Comparison of ENCODE assay signal across 17 cellular contexts in genomic region chr2:37874470-37874869, GRCh38. TPM values are rescaled to one million over a fixed set of nuclear protein-coding genes. Genes with fewer than 3 reads are reported as not detected.
DNase-seq lines count a peak whose midpoint lies in the region; ATAC-seq, FAIRE-seq and TF ChIP-seq lines count a peak whose summit lies in the region.
"Had no signal": no experiment of that assay in that cellular context is flagged by ENCODE, and none has a peak within 500 bp of the region (broad histone marks: within the 10 kb centered on the region; RNA-seq: fewer than 3 reads in every experiment).

No MANE protein-coding gene starts in this region.

- WGBS in GM12878 (ENCODE audit: insufficient coverage, insufficient replicate concordance, low lambda C conversion rate, missing lambda C conversion rate): 21% methylated on average over 7 of the region's 7 CpGs

- in situ Hi-C loops in GM12878 (cut with MboI): loop anchor here (5.0 kb wide), 1 partner anchor 477 kb away; no protein-coding TSS in a partner anchor

- intact Hi-C loops in activated CD4-positive, alpha-beta T cell treated with anti-CD3 and anti-CD28 coated beads, Interleukin-2, amount 10 ng/mL, durations not matched to agents 24 days and 14 days (cut with micrococcal nuclease): loop anchor here (5.0 to 10.0 kb wide), 3 partner anchors 160 to 640 kb away; partner anchors contain the start of genes CDC42EP3, CEBPZ and NDUFAF7
- intact Hi-C loops in GM12878 (cut with micrococcal nuclease; ENCODE audit: unreplicated experiment): loop anchor here (2.0 kb wide), 1 partner anchor 22 kb away; no protein-coding TSS in a partner anchor
- intact Hi-C loops in activated CD4-positive, alpha-beta memory T cell treated with anti-CD3 and anti-CD28 coated beads for 36 hours (cut with micrococcal nuclease): loop anchor here (5.0 to 10.0 kb wide), 3 partner anchors 192 to 790 kb away; partner anchors contain the start of genes EIF2AK2, GPATCH11 and HEATR5B

- peak in 1 of 2 experiments; percentile 49; a peak in 2 of 4 replicates for TF ChIP-seq EP300 in GM12878 (IDR thresholded peaks at IDR 0.05; ENCODE audit: borderline replicate concordance in 1 of 2, control insufficient read depth in 1 of 2, low read depth in 2 of 2, low read length in 2 of 2)

- peaks cover 2% of the 10 kb centered on the region for H3K27me3 Mint-ChIP-seq in activated CD4-positive, alpha-beta T cell treated with anti-CD3 and anti-CD28 coated beads, Interleukin-2, amount 10 ng/mL, durations not matched to agents 24 days and 14 days
- H3K27me3 Mint-ChIP-seq in activated CD4-positive, alpha-beta memory T cell treated with anti-CD3 and anti-CD28 coated beads for 36 hours: no peaks in the 10 kb centered on the region
- H3K27me3 Mint-ChIP-seq: activated naive CD8-positive, alpha-beta T cell treated with anti-CD3 and anti-CD28 coated beads, Interleukin-2, amount 10 ng/mL, durations not matched to agents 7 days and 5 days had no signal

- H3K27me3 ChIP-seq in GM12878 (replicated peaks in 1 of 2; ENCODE audit: control insufficient read depth in 2 of 2, insufficient read depth in 2 of 2, low read length in 1 of 2): peaks cover 0 to 2% of the 10 kb centered on the region in 2 experiments; a peak in 1 of 4 replicates

- SMC1A ChIA-PET in GM12878 (lab: Charles Lee; ENCODE audit: uncharacterized antibody, unreplicated experiment): interaction anchor here (0.9 to 13.5 kb wide), 14 partner anchors 8 to 484 kb away, joined by 3 to 271 read pairs (median 4); no protein-coding TSS in a partner anchor

- no peak for TF ChIP-seq RAD21 in GM12878 (IDR thresholded peaks at IDR 0.05; ENCODE audit: insufficient read depth, low read depth, low read length)

- TF ChIP-seq POLR2A in GM12878 (IDR thresholded peaks at IDR 0.05; ENCODE audit: low read depth, low read length): no peak

- H3K9me3 ChIP-seq in GM12878 (replicated peaks; ENCODE audit: control insufficient read depth, insufficient read depth, low read length): no peaks in the 10 kb centered on the region

- peak; percentile 58 for ATAC-seq in HG02981 (IDR thresholded peaks at IDR 0.05; ENCODE audit: unreplicated experiment)
- peak; percentile 72 for ATAC-seq in GM12878
- ATAC-seq: naive thymus-derived CD4-positive, alpha-beta T cell; T-helper 17 cell had no signal

- H3K27ac Mint-ChIP-seq in activated CD4-positive, alpha-beta T cell treated with anti-CD3 and anti-CD28 coated beads, Interleukin-2, amount 10 ng/mL, durations not matched to agents 24 days and 14 days: peak overlapping the region; percentile 26
- no peak overlapping the region for H3K27ac Mint-ChIP-seq in activated CD4-positive, alpha-beta memory T cell treated with anti-CD3 and anti-CD28 coated beads for 36 hours
- H3K27ac Mint-ChIP-seq: activated naive CD8-positive, alpha-beta T cell treated with anti-CD3 and anti-CD28 coated beads, Interleukin-2, amount 10 ng/mL, durations not matched to agents 7 days and 5 days; endodermal cell; T-helper 17 cell had no signal

- H3K4me1 Mint-ChIP-seq in activated CD4-positive, alpha-beta T cell treated with anti-CD3 and anti-CD28 coated beads, Interleukin-2, amount 10 ng/mL, durations not matched to agents 24 days and 14 days: peaks cover 48% of the 10 kb centered on the region
- peaks cover 27% of the 10 kb centered on the region for H3K4me1 Mint-ChIP-seq in activated CD4-positive, alpha-beta memory T cell treated with anti-CD3 and anti-CD28 coated beads for 36 hours (ENCODE audit: low read depth)

- no peak for FAIRE-seq in GM12878 (lab: Jason Lieb, UNC)

- H3K79me2 ChIP-seq in GM12878 (ENCODE audit: control insufficient read depth, insufficient read depth, low read length): no peaks in the 10 kb centered on the region

- H4K20me1 ChIP-seq in GM12878 (ENCODE audit: control insufficient read depth, insufficient read depth): no peaks in the 10 kb centered on the region

- H3K4me3 Mint-ChIP-seq in activated CD4-positive, alpha-beta T cell treated with anti-CD3 and anti-CD28 coated beads, Interleukin-2, amount 10 ng/mL, durations not matched to agents 24 days and 14 days: no peak overlapping the region
- H3K4me3 Mint-ChIP-seq in activated CD4-positive, alpha-beta memory T cell treated with anti-CD3 and anti-CD28 coated beads for 36 hours: no peak overlapping the region
- H3K4me3 Mint-ChIP-seq: activated naive CD8-positive, alpha-beta T cell treated with anti-CD3 and anti-CD28 coated beads, Interleukin-2, amount 10 ng/mL, durations not matched to agents 7 days and 5 days; endodermal cell; naive thymus-derived CD4-positive, alpha-beta T cell; T-helper 17 cell had no signal

- H3K4me1 ChIP-seq in GM12878 (ENCODE audit: control insufficient read depth, insufficient read depth, low read length): peaks cover 16% of the 10 kb centered on the region

- POLR2A ChIA-PET in GM12878 (lab: Charles Lee): interaction anchor here (0.8 to 6.9 kb wide), 4 partner anchors 21 to 220 kb away, joined by 3 to 61 read pairs (median 5); no protein-coding TSS in a partner anchor
- POLR2A ChIA-PET in activated CD4-positive, alpha-beta memory T cell treated with anti-CD3 and anti-CD28 coated beads for 36 hours (lab: Charles Lee): interaction anchor here (1.5 kb wide), 1 partner anchor 46 kb away, joined by 5 read pairs; no protein-coding TSS in a partner anchor

- CTCF ChIA-PET in GM12878 (lab: Yijun Ruan, JAX): interaction anchor here (0.7 to 13.6 kb wide), 8 partner anchors 12 to 481 kb away, joined by 3 to 336 read pairs (median 129); no protein-coding TSS in a partner anchor
- CTCF ChIA-PET in activated CD4-positive, alpha-beta memory T cell treated with anti-CD3 and anti-CD28 coated beads for 36 hours (lab: Charles Lee): interaction anchor here (0.8 to 9.2 kb wide), 7 partner anchors 16 to 478 kb away, joined by 4 to 175 read pairs (median 53); no protein-coding TSS in a partner anchor

- no peak overlapping the region for H3K9ac ChIP-seq in GM12878 (ENCODE audit: control insufficient read depth, insufficient read depth, low read length)

- RAD21 ChIA-PET in GM12878 (lab: Charles Lee; ENCODE audit: unreplicated experiment): interaction anchor here (0.8 to 13.0 kb wide), 11 partner anchors 14 to 476 kb away, joined by 3 to 215 read pairs (median 4); no protein-coding TSS in a partner anchor

- H3K9me3 Mint-ChIP-seq in activated CD4-positive, alpha-beta T cell treated with anti-CD3 and anti-CD28 coated beads, Interleukin-2, amount 10 ng/mL, durations not matched to agents 24 days and 14 days: no peaks in the 10 kb centered on the region
- no peaks in the 10 kb centered on the region for H3K9me3 Mint-ChIP-seq in activated CD4-positive, alpha-beta memory T cell treated with anti-CD3 and anti-CD28 coated beads for 36 hours
- H3K9me3 Mint-ChIP-seq: activated naive CD8-positive, alpha-beta T cell treated with anti-CD3 and anti-CD28 coated beads, Interleukin-2, amount 10 ng/mL, durations not matched to agents 7 days and 5 days; CD14-positive monocyte; endodermal cell; naive thymus-derived CD4-positive, alpha-beta T cell had no signal

- H3K4me2 ChIP-seq in GM12878 (ENCODE audit: control insufficient read depth, insufficient read depth): peak overlapping the region; percentile 39; the same call in 1 of the 2 replicates

- no peaks in the 10 kb centered on the region; a peak in 1 of 4 replicates for H3K36me3 ChIP-seq in GM12878 (ENCODE audit: control insufficient read depth in 2 of 2, insufficient read depth in 2 of 2, low read length in 1 of 2)

- H3K36me3 Mint-ChIP-seq in activated CD4-positive, alpha-beta T cell treated with anti-CD3 and anti-CD28 coated beads, Interleukin-2, amount 10 ng/mL, durations not matched to agents 24 days and 14 days (ENCODE audit: low read depth): no peaks in the 10 kb centered on the region
- H3K36me3 Mint-ChIP-seq in activated CD4-positive, alpha-beta memory T cell treated with anti-CD3 and anti-CD28 coated beads for 36 hours: no peaks in the 10 kb centered on the region
- H3K36me3 Mint-ChIP-seq: activated naive CD8-positive, alpha-beta T cell treated with anti-CD3 and anti-CD28 coated beads, Interleukin-2, amount 10 ng/mL, durations not matched to agents 7 days and 5 days; naive thymus-derived CD4-positive, alpha-beta T cell had no signal

- no peak overlapping the region for H2AFZ ChIP-seq in GM12878 (ENCODE audit: control insufficient read depth, low read depth, low read length)

- no TSS peak for BruUV-seq in GM12878 (replicated peaks; lab: Mats Ljungman, UMichigan)

- no peak for TF ChIP-seq CTCF in GM12878 (IDR thresholded peaks at IDR 0.05 in 2 of 3, conservative IDR thresholded peaks at IDR 0.05 in 1 of 3; ENCODE audit: control insufficient read depth in 2 of 3, extremely low read depth in 1 of 3, insufficient read depth in 1 of 3, low read depth in 3 of 3, low read length in 3 of 3)

- H3K27ac ChIP-seq in GM12878 (ENCODE audit: control insufficient read depth, insufficient read depth): no peak overlapping the region

- no peak for DNase-seq in activated CD4-positive, alpha-beta T cell treated with anti-CD3 and anti-CD28 coated beads, Interleukin-2, amount 10 ng/mL, durations not matched to agents 24 days and 14 days
- DNase-seq in activated CD4-positive, alpha-beta T cell treated with anti-CD3 and anti-CD28 coated beads for 1 hour: no peak
- DNase-seq in GM12878 (ENCODE audit: low read depth, low spot score): no peak
- no peak for DNase-seq in NCI-H1048 (lab: John Stamatoyannopoulos, UW)
- no peak for DNase-seq in activated CD4-positive, alpha-beta memory T cell treated with anti-CD3 and anti-CD28 coated beads for 36 hours
- no peak for DNase-seq in COLO668 (lab: John Stamatoyannopoulos, UW; ENCODE audit: unreplicated experiment)
- DNase-seq in SKM-1 treated with dmso at 0.1 percent for 144 hours (lab: John Stamatoyannopoulos, UW; ENCODE audit: unreplicated experiment): no peak
- DNase-seq: 8988T; activated naive CD8-positive, alpha-beta T cell treated with anti-CD3 and anti-CD28 coated beads, Interleukin-2, amount 10 ng/mL, durations not matched to agents 7 days and 5 days; endodermal cell; HCEC 1CT; naive thymus-derived CD4-positive, alpha-beta T cell; NCI-H1105 treated with DMSO at 0.1 percent for 48 hours; substantia nigra; T-helper 17 cell had no signal

- H3K4me3 ChIP-seq in GM12878: no peak overlapping the region

RNA-seq across cellular contexts. Expression of gene RMDN2, which starts 50.6 kb away (rescaled TPM):
- total RNA-seq in activated CD4-positive, alpha-beta T cell treated with anti-CD3 and anti-CD28 coated beads, Interleukin-2, amount 10 ng/mL, durations not matched to agents 24 days and 14 days: 1.2 and 1.7 TPM in 2 replicates
- 68.2 and 74.3 TPM in 2 replicates for total RNA-seq in GM12878 (2013; cell fraction: nucleolus; rRNA removed)
- total RNA-seq in GM12878 (2014; rRNA removed) (7.8 and 8.7 TPM in 2 replicates), GM12878 (2014; rRNA removed; fragmentation: Illumina TruSeq; extraction: Trizol) (11.7 and 12.4 TPM in 2 replicates), GM12878 (2021) (7.3 and 9.3 TPM in 2 replicates)
- polyA plus RNA-seq in GM12878 (2011; ENCODE audit: low read depth): 4.2 TPM
- polyA plus RNA-seq in GM12878 (2011; rRNA removed) (2.6 and 4.0 TPM in 2 replicates), GM12878 (2014; fragmentation: Illumina TruSeq; extraction: Trizol) (11.1 and 15.6 TPM in 2 replicates), GM12878 (2014; fragmentation: Nextera tagmentation; extraction: Ambion mirVana) (1 to 10 TPM; 6.6 to 9.1 TPM), GM12878 (2014; rRNA removed) (5.8 and 7.5 TPM in 2 replicates), GM12878 (2016; fragmentation: Nextera tagmentation; extraction: Ambion mirVana) (10 to 100 TPM; 11.3 to 11.4 TPM)
- 0.52 and 0.55 TPM in 2 replicates for polyA plus RNA-seq in GM12878 (2011; cell fraction: cytosol; rRNA removed)
- polyA plus RNA-seq in GM12878 (2011; cell fraction: nucleus; rRNA removed): 2.0 and 2.6 TPM in 2 replicates
- polyA plus RNA-seq in GM12878 (2012): 4.8 and 6.8 TPM in 2 replicates
- 1.6 and 1.7 TPM in 2 replicates for polyA minus RNA-seq in GM12878 (2011; rRNA and poly(A)+ RNA removed)
- 1.1 and 1.5 TPM in 2 replicates for polyA minus RNA-seq in GM12878 (2011; cell fraction: cytosol; rRNA and poly(A)+ RNA removed)
- 2.3 and 4.8 TPM in 2 replicates for polyA minus RNA-seq in GM12878 (2011; cell fraction: nucleus; rRNA and poly(A)+ RNA removed)
- 1 to 10 TPM; 1.8 to 2.1 TPM for total RNA-seq in activated CD4-positive, alpha-beta memory T cell treated with anti-CD3 and anti-CD28 coated beads for 36 hours
